Comparison of ENCODE assay signal across 28 cellular contexts in the genomic region with DNA sequence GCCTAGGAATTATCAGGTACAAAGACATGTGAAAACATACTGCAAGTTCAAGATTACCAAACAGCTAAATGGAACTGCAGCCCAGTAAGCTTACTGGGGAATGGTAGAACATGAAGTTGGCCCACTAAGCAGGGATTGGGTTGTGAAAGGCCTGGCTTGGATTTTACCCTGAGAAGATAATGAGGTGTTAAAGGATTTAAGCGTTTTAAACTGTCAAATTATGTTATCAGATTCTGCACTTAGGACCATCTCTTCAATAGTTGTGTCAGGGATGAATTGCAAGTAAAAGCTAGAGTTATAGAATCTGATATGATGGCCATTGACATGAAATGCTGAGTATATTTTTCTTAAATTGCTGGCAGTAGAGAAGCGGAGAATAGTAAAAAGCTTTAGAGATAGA.
"Had no signal": no experiment of that assay in that cellular context is flagged by ENCODE, and none has a peak within 500 bp of the region (broad histone marks: within the 10 kb centered on the region; RNA-seq: fewer than 3 reads in every experiment).

No MANE protein-coding gene starts in this region.

- H3K27me3 Mint-ChIP-seq: dendritic cell treated with granulocyte-macrophage colony-stimulating factor and Interleukin-4, amounts not matched to agents 40 ng/mL and 50 ng/mL, for 4 days; naive thymus-derived CD4-positive, alpha-beta T cell; type B pancreatic cell had no signal

- H3K4me3 Mint-ChIP-seq: dendritic cell treated with granulocyte-macrophage colony-stimulating factor and Interleukin-4, amounts not matched to agents 40 ng/mL and 50 ng/mL, for 4 days; naive thymus-derived CD4-positive, alpha-beta T cell; nephron progenitor cell; stimulated activated effector memory CD8-positive, alpha-beta T cell treated with anti-CD3 and anti-CD28 coated beads, Interleukin-12 subunit alpha, Interleukin-12 subunit beta, amount 100 ng/mL, for 72 hours; type B pancreatic cell had no signal

- H3K27ac ChIP-seq: colonic mucosa, esophagus squamous epithelium, heart right ventricle, left lung, prostate gland, right atrium auricular region, testis, tibial artery had no signal

- H3K4me1 Mint-ChIP-seq: naive thymus-derived CD4-positive, alpha-beta T cell; nephron progenitor cell; stimulated activated effector memory CD8-positive, alpha-beta T cell treated with anti-CD3 and anti-CD28 coated beads, Interleukin-12 subunit alpha, Interleukin-12 subunit beta, amount 100 ng/mL, for 72 hours had no signal

- H3K27ac Mint-ChIP-seq: dendritic cell treated with granulocyte-macrophage colony-stimulating factor and Interleukin-4, amounts not matched to agents 40 ng/mL and 50 ng/mL, for 4 days; naive thymus-derived CD4-positive, alpha-beta T cell; nephron progenitor cell; stimulated activated effector memory CD8-positive, alpha-beta T cell treated with anti-CD3 and anti-CD28 coated beads, Interleukin-12 subunit alpha, Interleukin-12 subunit beta, amount 100 ng/mL, for 72 hours; type B pancreatic cell had no signal

- ATAC-seq: heart right ventricle; left cardiac atrium; left lung; naive thymus-derived CD4-positive, alpha-beta T cell; sciatic nerve; stimulated activated effector memory CD8-positive, alpha-beta T cell treated with anti-CD3 and anti-CD28 coated beads, Interleukin-12 subunit alpha, Interleukin-12 subunit beta, amount 100 ng/mL, for 72 hours; stimulated activated naive CD8-positive, alpha-beta T cell treated with anti-CD3 and anti-CD28 coated beads, Interleukin-15, Interleukin-2, amounts not matched to agents 100 U/mL and 50 U/mL, for 24 hours had no signal

- H3K9me3 ChIP-seq: colonic mucosa, esophagus squamous epithelium, heart right ventricle, left lung, prostate gland, right atrium auricular region, testis, tibial artery had no signal

- H3K4me1 ChIP-seq: colonic mucosa, esophagus squamous epithelium, heart right ventricle, left lung, prostate gland, right atrium auricular region, testis, tibial artery had no signal

- H3K36me3 ChIP-seq: colonic mucosa, esophagus squamous epithelium, heart right ventricle, left lung, prostate gland, right atrium auricular region, tibial artery had no signal

- H3K36me3 Mint-ChIP-seq: naive thymus-derived CD4-positive, alpha-beta T cell; stimulated activated effector memory CD8-positive, alpha-beta T cell treated with anti-CD3 and anti-CD28 coated beads, Interleukin-12 subunit alpha, Interleukin-12 subunit beta, amount 100 ng/mL, for 72 hours; type B pancreatic cell had no signal

- FAIRE-seq: endothelial cell of umbilical vein, islet of Langerhans had no signal

- H3K27me3 ChIP-seq: colonic mucosa, esophagus squamous epithelium, heart right ventricle, left lung, right atrium auricular region, testis, tibial artery had no signal

- DNase-seq: colonic mucosa; effector CD8-positive, alpha-beta T cell; esophagus squamous epithelium; foreskin melanocyte; glutamatergic neuron; heart right ventricle; hippocampal formation; left cardiac atrium; left lung; mesenchymal stem cell; midbrain; naive thymus-derived CD4-positive, alpha-beta T cell; nephron progenitor cell; nucleus accumbens; stimulated activated CD4-positive, alpha-beta T cell treated with anti-CD3 and anti-CD28 coated beads, Interleukin-2, amount 100 ng/mL, for 24 hours; stimulated activated CD4-positive, alpha-beta T cell treated with anti-CD3 and anti-CD28 coated beads, Interleukin-4, amount 100 ng/mL, for 24 hours; stimulated activated naive CD8-positive, alpha-beta T cell treated with anti-CD3 and anti-CD28 coated beads, Interleukin-15, Interleukin-2, amounts not matched to agents 100 U/mL and 50 U/mL, for 24 hours; substantia nigra; testis; tibial artery had no signal

- H3K9me3 Mint-ChIP-seq: nephron progenitor cell, type B pancreatic cell had no signal

- H3K4me3 ChIP-seq: colonic mucosa, esophagus squamous epithelium, heart right ventricle, left lung, prostate gland, right atrium auricular region, testis, tibial artery had no signal
